1 cellular context compared by ENCODE assay signal in the genomic region with DNA sequence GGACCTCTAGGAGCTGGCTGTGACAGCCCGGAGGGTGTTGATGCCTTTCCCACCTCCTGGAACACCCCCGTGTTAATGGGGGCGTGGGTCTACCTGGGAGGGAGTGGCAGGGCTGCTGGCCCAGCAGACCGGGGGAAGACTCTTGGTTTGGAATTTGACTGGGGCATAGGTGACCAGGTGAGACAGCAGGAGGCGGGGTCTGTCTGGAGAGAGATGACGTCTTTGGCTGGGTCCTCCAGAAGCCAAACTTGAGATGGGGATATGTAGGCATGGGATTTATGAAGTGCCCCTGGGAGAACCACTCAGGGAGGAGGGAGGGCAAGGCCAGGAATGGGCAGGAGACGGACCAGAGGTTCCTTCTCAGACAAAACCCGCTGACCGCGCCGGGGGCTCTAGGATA.
TF ChIP-seq lines count a peak whose summit lies in the region.

No MANE protein-coding gene starts in this region.

TF ChIP-seq in A549, 52 proteins besides CTCF, POLR2A, EP300 and RAD21:
- TF ChIP-seq HOXA7 (CRISPR knock-in tag; IDR thresholded peaks at IDR 0.05): no peak
- TF ChIP-seq HDAC2 (IDR thresholded peaks at IDR 0.05): no peak
